Comparison of ENCODE assay signal across 8 cellular contexts in the genomic region with DNA sequence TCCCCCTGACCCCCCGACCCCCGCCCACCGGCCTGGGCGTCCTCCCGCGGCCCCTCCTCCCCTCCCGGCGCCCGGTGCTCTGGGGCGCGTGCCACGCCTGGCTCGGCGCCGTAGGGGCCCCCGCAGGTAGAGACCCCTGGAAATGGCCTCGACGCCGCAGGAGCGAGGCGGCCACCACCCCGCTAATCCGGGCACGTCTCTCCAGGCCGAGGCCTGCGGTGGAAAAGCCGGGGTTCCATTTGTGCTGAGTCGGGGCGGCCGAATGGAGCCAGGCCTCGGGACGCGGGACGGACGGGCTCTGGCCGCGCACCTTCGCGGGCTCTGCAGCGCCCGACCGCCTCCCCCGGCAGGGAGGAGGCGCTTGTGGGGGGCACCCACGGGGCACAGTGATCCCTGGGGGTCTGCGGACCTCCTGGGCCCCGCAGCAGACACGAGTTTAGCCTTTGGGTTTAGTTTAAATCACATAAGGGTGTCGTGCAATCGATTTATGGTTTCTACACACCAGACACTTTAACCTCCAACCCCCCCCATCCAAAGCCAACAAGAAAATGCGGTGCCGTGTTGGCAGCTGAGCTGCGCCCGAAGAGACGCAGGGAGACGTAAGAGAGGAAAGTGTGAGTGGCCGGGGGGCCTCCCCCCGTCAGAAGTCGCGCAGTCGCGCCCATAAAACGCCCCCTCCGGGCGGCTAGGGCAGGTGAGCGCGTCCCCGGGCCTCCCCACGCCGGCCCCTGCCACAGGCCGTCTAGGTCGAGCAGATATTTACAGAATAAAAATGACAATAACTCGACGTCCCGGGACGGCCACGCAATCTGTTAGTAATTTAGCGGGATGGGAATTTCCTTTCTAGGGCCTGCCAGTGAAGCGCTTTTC. TPM values are rescaled to one million over a fixed set of nuclear protein-coding genes. Genes with fewer than 3 reads are reported as not detected.
DNase-seq lines count a peak whose midpoint lies in the region; ATAC-seq and TF ChIP-seq lines count a peak whose summit lies in the region.

No MANE protein-coding gene starts in this region.

- no peak for TF ChIP-seq CTCF in dorsolateral prefrontal cortex (IDR thresholded peaks at IDR 0.05 in 54 of 56, conservative IDR thresholded peaks at IDR 0.05 in 2 of 56; ENCODE audit: low read depth in 1 of 56, partially characterized antibody in 56 of 56)

- H3K9me3 Mint-ChIP-seq in stimulated activated effector memory CD8-positive, alpha-beta T cell treated with anti-CD3 and anti-CD28 coated beads, Interleukin-12 subunit alpha, Interleukin-12 subunit beta, amount 100 ng/mL, for 72 hours: no peaks in the 10 kb centered on the region

- H3K36me3 Mint-ChIP-seq in stimulated activated effector memory CD8-positive, alpha-beta T cell treated with anti-CD3 and anti-CD28 coated beads, Interleukin-12 subunit alpha, Interleukin-12 subunit beta, amount 100 ng/mL, for 72 hours: peaks cover 6% of the 10 kb centered on the region

- H3K9ac ChIP-seq in mucosa of rectum (ENCODE audit: low read depth in 1 of 2, low read length in 2 of 2): no peak overlapping the region

- in situ Hi-C loops in ACHN (cut with HindIII; ENCODE audit: low pct_ligation_motif_present, low pct_unique_long_range_greater_than_20kb, low sequenced_read_pairs): no loop called here
- in situ Hi-C loops in KBM-7 (cut with MboI; ENCODE audit: low pct_unique_long_range_greater_than_20kb, low sequenced_read_pairs): loop anchor here (25.0 kb wide), 1 partner anchor 243 kb away; no protein-coding TSS in a partner anchor

- peak; percentile 37 for DNase-seq in ACHN
- DNase-seq in activated CD4-positive, alpha-beta T cell treated with anti-CD3 and anti-CD28 coated beads for 4 hours: peak; percentile 78
- DNase-seq in dorsolateral prefrontal cortex: peak in 4 of 10 donors; percentile 21 to 41 (median 34)
- no peak for DNase-seq in stimulated activated effector memory CD8-positive, alpha-beta T cell treated with anti-CD3 and anti-CD28 coated beads, Interleukin-12 subunit alpha, Interleukin-12 subunit beta, amount 100 ng/mL, for 72 hours (ENCODE audit: low spot score in 2 of 2)
- DNase-seq in KBM-7: no peak

- H3K27ac ChIP-seq in dorsolateral prefrontal cortex (peak overlapping the region in 16 of 59 donors; percentile 3 to 69 (median 50)), mucosa of rectum (ENCODE audit: low read depth in 2 of 2, low read length in 2 of 2) (peak overlapping the region; percentile 65 to 70)

- peak; percentile 5 for ATAC-seq in HG02798 (IDR thresholded peaks at IDR 0.05; ENCODE audit: poor library complexity, unreplicated experiment)
- ATAC-seq in stimulated activated effector memory CD8-positive, alpha-beta T cell treated with anti-CD3 and anti-CD28 coated beads, Interleukin-12 subunit alpha, Interleukin-12 subunit beta, amount 100 ng/mL, for 72 hours: peak; percentile 69
- no peak for ATAC-seq in HG02588 (IDR thresholded peaks at IDR 0.05; ENCODE audit: unreplicated experiment)

- no peaks in the 10 kb centered on the region for H3K36me3 ChIP-seq in mucosa of rectum (ENCODE audit: control insufficient read depth in 2 of 2, insufficient read depth in 2 of 2, low read length in 2 of 2)

- H3K27ac Mint-ChIP-seq in stimulated activated effector memory CD8-positive, alpha-beta T cell treated with anti-CD3 and anti-CD28 coated beads, Interleukin-12 subunit alpha, Interleukin-12 subunit beta, amount 100 ng/mL, for 72 hours: peak overlapping the region; percentile 48

- no peaks in the 10 kb centered on the region for H3K9me3 ChIP-seq in mucosa of rectum (ENCODE audit: control insufficient read depth in 2 of 2, low read length in 2 of 2)

- intact Hi-C loops in dorsolateral prefrontal cortex (cut with DNase I): loop anchor here in 1 of 2 donors (5.0 kb wide), 1 partner anchor 188 kb away; no protein-coding TSS in a partner anchor

- H3K27me3 ChIP-seq in dorsolateral prefrontal cortex: peaks cover 0 to 84% (median 29%) of the 10 kb centered on the region in 45 donors
- peaks cover 15 to 23% of the 10 kb centered on the region in 2 donors for H3K27me3 ChIP-seq in mucosa of rectum (ENCODE audit: control insufficient read depth in 2 of 2, insufficient read depth in 2 of 2, low read length in 2 of 2)

- H3K4me1 Mint-ChIP-seq in stimulated activated effector memory CD8-positive, alpha-beta T cell treated with anti-CD3 and anti-CD28 coated beads, Interleukin-12 subunit alpha, Interleukin-12 subunit beta, amount 100 ng/mL, for 72 hours: peaks cover 27% of the 10 kb centered on the region

- H3K4me1 ChIP-seq in mucosa of rectum (ENCODE audit: control insufficient read depth in 2 of 2, insufficient read depth in 2 of 2, low read length in 2 of 2): peaks cover 3 to 12% of the 10 kb centered on the region in 2 donors

- H3K4me3 ChIP-seq in dorsolateral prefrontal cortex (peak overlapping the region; percentile 22 to 70 (median 51)), mucosa of rectum (ENCODE audit: low read length in 2 of 2) (peak overlapping the region; percentile 22 to 37)

- H3K4me3 Mint-ChIP-seq in stimulated activated effector memory CD8-positive, alpha-beta T cell treated with anti-CD3 and anti-CD28 coated beads, Interleukin-12 subunit alpha, Interleukin-12 subunit beta, amount 100 ng/mL, for 72 hours: peak overlapping the region; percentile 82

RNA-seq across cellular contexts. Expression of a gene that starts 1.1 kb away (rescaled TPM):
- 10 to 100 TPM in 17 of 120 experiments, 1 to 10 TPM in 103; 1.9 to 17.4 (median 6.1) TPM for total RNA-seq in dorsolateral prefrontal cortex

Comparison
In these comparisons a context has a peak if more than half of its experiments do, and no peak if none do; other contexts are left out.
1. DNase-seq: peak in ACHN (single experiment) and activated CD4-positive, alpha-beta T cell treated with anti-CD3 and anti-CD28 coated beads for 4 hours (2 of 2); none in stimulated activated effector memory CD8-positive, alpha-beta T cell treated with anti-CD3 and anti-CD28 coated beads, Interleukin-12 subunit alpha, Interleukin-12 subunit beta, amount 100 ng/mL, for 72 hours (0 of 2) and KBM-7 (single experiment).